Comparison of ENCODE assay signal across 1 cellular context in the genomic region with DNA sequence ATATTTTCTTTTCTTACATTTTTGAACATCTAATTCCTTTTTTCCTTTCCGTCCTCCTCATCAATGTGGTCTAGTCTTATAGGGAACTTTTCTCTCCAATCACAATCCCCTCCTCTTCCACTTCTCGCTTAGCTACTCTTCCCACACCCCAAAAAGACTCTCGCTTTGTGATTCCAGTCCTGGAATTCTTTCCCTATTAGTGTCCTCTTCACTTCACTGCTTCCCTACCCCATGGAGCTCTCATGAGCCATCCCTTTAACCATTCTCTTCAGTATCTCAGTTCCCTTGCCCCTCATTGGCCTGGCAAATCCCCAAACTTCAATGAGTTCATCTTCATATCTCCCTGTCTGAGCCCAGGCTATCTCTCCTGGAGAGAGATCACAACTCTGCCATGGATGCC.
TF ChIP-seq lines count a peak whose summit lies in the region.

No MANE protein-coding gene starts in this region.

TF ChIP-seq in WTC11, 78 proteins besides CTCF, POLR2A, EP300 and RAD21 (continued from another document):
- TF ChIP-seq, protein P1, sequence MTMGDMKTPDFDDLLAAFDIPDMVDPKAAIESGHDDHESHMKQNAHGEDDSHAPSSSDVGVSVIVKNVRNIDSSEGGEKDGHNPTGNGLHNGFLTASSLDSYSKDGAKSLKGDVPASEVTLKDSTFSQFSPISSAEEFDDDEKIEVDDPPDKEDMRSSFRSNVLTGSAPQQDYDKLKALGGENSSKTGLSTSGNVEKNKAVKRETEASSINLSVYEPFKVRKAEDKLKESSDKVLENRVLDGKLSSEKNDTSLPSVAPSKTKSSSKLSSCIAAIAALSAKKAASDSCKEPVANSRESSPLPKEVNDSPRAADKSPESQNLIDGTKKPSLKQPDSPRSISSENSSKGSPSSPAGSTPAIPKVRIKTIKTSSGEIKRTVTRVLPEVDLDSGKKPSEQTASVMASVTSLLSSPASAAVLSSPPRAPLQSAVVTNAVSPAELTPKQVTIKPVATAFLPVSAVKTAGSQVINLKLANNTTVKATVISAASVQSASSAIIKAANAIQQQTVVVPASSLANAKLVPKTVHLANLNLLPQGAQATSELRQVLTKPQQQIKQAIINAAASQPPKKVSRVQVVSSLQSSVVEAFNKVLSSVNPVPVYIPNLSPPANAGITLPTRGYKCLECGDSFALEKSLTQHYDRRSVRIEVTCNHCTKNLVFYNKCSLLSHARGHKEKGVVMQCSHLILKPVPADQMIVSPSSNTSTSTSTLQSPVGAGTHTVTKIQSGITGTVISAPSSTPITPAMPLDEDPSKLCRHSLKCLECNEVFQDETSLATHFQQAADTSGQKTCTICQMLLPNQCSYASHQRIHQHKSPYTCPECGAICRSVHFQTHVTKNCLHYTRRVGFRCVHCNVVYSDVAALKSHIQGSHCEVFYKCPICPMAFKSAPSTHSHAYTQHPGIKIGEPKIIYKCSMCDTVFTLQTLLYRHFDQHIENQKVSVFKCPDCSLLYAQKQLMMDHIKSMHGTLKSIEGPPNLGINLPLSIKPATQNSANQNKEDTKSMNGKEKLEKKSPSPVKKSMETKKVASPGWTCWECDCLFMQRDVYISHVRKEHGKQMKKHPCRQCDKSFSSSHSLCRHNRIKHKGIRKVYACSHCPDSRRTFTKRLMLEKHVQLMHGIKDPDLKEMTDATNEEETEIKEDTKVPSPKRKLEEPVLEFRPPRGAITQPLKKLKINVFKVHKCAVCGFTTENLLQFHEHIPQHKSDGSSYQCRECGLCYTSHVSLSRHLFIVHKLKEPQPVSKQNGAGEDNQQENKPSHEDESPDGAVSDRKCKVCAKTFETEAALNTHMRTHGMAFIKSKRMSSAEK (CRISPR knock-in tag; IDR thresholded peaks at IDR 0.05; ENCODE audit: borderline replicate concordance) = no peak
- TF ChIP-seq, protein P2, sequence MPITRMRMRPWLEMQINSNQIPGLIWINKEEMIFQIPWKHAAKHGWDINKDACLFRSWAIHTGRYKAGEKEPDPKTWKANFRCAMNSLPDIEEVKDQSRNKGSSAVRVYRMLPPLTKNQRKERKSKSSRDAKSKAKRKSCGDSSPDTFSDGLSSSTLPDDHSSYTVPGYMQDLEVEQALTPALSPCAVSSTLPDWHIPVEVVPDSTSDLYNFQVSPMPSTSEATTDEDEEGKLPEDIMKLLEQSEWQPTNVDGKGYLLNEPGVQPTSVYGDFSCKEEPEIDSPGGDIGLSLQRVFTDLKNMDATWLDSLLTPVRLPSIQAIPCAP (CRISPR knock-in tag; IDR thresholded peaks at IDR 0.05) = no peak
- TF ChIP-seq, protein P3, sequence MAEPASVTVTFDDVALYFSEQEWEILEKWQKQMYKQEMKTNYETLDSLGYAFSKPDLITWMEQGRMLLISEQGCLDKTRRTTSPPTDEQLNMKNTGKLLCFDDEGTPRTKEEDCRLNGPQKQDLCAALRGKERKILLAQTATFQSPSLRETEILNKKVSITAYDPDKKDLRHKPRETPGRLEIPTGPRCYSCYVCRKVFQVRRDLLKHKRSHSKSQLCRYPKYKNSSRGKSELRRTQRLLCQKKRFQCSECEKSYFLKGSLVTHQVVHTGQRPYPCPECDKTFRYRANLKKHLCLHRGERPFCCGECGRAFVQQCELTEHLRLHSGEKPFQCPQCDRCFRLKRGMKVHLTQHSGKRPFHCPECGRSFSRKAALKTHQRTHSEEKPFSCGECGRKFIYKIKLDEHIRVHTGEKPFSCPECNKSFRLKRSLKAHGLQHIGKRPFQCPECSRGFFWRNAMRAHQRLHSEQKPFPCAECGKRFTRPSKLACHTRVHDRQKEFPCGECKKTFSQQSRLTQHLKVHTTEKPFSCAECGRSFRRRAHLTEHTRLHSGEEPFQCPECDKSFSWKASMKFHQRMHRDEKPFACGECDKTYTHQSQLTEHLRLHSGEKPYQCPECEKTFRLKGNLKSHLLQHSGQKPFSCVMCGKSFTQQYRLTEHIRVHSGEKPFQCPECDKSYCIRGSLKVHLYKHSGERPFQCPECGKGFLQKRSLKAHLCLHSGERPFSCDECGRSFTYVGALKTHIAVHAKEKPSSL (CRISPR knock-in tag; conservative IDR thresholded peaks at IDR 0.05) = no peak
- TF ChIP-seq CREB1 (CRISPR knock-in tag; IDR thresholded peaks at IDR 0.05) = no peak
- TF ChIP-seq, protein P4, sequence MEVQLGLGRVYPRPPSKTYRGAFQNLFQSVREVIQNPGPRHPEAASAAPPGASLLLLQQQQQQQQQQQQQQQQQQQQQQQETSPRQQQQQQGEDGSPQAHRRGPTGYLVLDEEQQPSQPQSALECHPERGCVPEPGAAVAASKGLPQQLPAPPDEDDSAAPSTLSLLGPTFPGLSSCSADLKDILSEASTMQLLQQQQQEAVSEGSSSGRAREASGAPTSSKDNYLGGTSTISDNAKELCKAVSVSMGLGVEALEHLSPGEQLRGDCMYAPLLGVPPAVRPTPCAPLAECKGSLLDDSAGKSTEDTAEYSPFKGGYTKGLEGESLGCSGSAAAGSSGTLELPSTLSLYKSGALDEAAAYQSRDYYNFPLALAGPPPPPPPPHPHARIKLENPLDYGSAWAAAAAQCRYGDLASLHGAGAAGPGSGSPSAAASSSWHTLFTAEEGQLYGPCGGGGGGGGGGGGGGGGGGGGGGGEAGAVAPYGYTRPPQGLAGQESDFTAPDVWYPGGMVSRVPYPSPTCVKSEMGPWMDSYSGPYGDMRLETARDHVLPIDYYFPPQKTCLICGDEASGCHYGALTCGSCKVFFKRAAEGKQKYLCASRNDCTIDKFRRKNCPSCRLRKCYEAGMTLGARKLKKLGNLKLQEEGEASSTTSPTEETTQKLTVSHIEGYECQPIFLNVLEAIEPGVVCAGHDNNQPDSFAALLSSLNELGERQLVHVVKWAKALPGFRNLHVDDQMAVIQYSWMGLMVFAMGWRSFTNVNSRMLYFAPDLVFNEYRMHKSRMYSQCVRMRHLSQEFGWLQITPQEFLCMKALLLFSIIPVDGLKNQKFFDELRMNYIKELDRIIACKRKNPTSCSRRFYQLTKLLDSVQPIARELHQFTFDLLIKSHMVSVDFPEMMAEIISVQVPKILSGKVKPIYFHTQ (CRISPR knock-in tag; IDR thresholded peaks at IDR 0.05) = no peak
